Comparison of ENCODE assay signal across 11 cellular contexts in the genomic region with DNA sequence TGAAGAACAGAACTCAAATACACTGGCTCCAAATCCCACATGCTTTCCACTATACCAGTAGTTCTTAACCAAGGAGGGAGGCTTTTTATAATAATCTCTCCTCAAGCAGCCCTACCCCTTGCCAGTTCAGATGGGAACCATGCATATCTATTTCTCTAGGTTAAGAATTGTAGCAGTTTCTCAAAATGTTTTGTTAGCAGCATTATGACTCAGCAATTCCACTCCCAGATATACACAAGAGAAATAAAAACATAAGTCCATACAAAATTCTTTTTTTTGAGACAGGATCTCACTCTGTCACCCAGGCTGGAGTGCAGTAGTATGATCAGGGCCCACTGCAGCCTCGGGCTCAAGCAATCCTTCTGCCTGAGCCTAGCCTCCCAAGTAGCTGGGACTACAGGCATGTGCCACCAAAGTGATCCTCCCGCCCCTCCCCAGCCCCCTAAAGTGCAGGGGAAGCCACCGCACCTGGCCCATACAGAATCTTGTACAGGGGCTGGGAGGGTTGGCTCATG. TPM values are rescaled to one million over a fixed set of nuclear protein-coding genes. Genes with fewer than 3 reads are reported as not detected.
DNase-seq lines count a peak whose midpoint lies in the region; ATAC-seq and TF ChIP-seq lines count a peak whose summit lies in the region.
"Had no signal": no experiment of that assay in that cellular context is flagged by ENCODE, and none has a peak within 500 bp of the region (broad histone marks: within the 10 kb centered on the region; RNA-seq: fewer than 3 reads in every experiment).

No MANE protein-coding gene starts in this region.

- H3K36me3 ChIP-seq in HUES64 (ENCODE audit: insufficient read depth, low read length) = peaks cover 88% of the 10 kb centered on the region

- WGBS in HUES64 = 75% methylated on average over 3 of the region's 3 CpGs

- H3K36me3 Mint-ChIP-seq in brain = peaks cover 92% of the 10 kb centered on the region
- H3K36me3 Mint-ChIP-seq in mesothelial cell of epicardium = peaks cover 43% of the 10 kb centered on the region

- TF ChIP-seq CTCF in AG04450 (IDR thresholded peaks at IDR 0.05; ENCODE audit: low read depth, low read length) (no peak), brain (conservative IDR thresholded peaks at IDR 0.05) (no peak), mesothelial cell of epicardium (IDR thresholded peaks at IDR 0.05; ENCODE audit: unreplicated experiment) (no peak)

- H3K4me1 Mint-ChIP-seq in brain (peaks cover 93% of the 10 kb centered on the region), mesothelial cell of epicardium (peaks cover 17% of the 10 kb centered on the region)

- CTCF ChIA-PET in AG04450 (lab: Charles Lee) = interaction anchor here (0.6 to 1.0 kb wide), 2 partner anchors 27 to 87 kb away, joined by 3 read pairs; no protein-coding TSS in a partner anchor

- no peaks in the 10 kb centered on the region for H3K9me3 Mint-ChIP-seq in brain
- H3K9me3 Mint-ChIP-seq in mesothelial cell of epicardium = no peaks in the 10 kb centered on the region

- H3K4me3 ChIP-seq in AG04450 (ENCODE audit: low read depth, low read length) (no peak overlapping the region), HUES64 (ENCODE audit: low read length) (no peak overlapping the region)
- H3K4me3 ChIP-seq: pancreas had no signal

- H3K27ac ChIP-seq in AG04450 (ENCODE audit: low read depth, low read length) = peak overlapping the region; percentile 90
- peak overlapping the region; percentile 14; the same call in 1 of the 2 replicates for H3K27ac ChIP-seq in HUES64 (ENCODE audit: low read depth, low read length)
- H3K27ac ChIP-seq: pancreas had no signal

- H3K9ac ChIP-seq in HUES64 (ENCODE audit: low read depth, low read length) = no peak overlapping the region

- H3K27me3 ChIP-seq in AG04450 (ENCODE audit: control insufficient read depth, insufficient read depth, low read length) (no peaks in the 10 kb centered on the region), HUES64 (ENCODE audit: insufficient read depth, low read length) (no peaks in the 10 kb centered on the region)
- H3K27me3 ChIP-seq: pancreas had no signal

- H3K9me3 ChIP-seq in AG04450 (ENCODE audit: control insufficient read depth, insufficient read depth, low read length) = no peaks in the 10 kb centered on the region
- H3K9me3 ChIP-seq in HUES64 (ENCODE audit: insufficient read depth, low read depth, low read length) = no peaks in the 10 kb centered on the region
- H3K9me3 ChIP-seq: pancreas had no signal

- peaks cover 6% of the 10 kb centered on the region; the same call in 1 of the 2 replicates for H3K4me1 ChIP-seq in HUES64 (ENCODE audit: insufficient read depth, low read length)

- ATAC-seq in GM18868 (IDR thresholded peaks at IDR 0.05; ENCODE audit: unreplicated experiment) (no peak), HG03159 (IDR thresholded peaks at IDR 0.05; ENCODE audit: unreplicated experiment) (no peak)

- H3K27me3 Mint-ChIP-seq in brain (peaks cover 3% of the 10 kb centered on the region), mesothelial cell of epicardium (ENCODE audit: low read depth) (no peaks in the 10 kb centered on the region)

- POLR2A ChIA-PET in AG04450 (lab: Yijun Ruan, JAX) = no interaction called here

- H3K27ac Mint-ChIP-seq in brain (peak overlapping the region in 4 of 5 experiments; percentile 37 to 79 (median 58)), mesothelial cell of epicardium (peak overlapping the region; percentile 16)

- H3K4me3 Mint-ChIP-seq in brain = peak overlapping the region in 1 of 5 experiments; percentile 7
- no peak overlapping the region for H3K4me3 Mint-ChIP-seq in mesothelial cell of epicardium

- DNase-seq in AG04450 (ENCODE audit: low read depth, low spot score) (no peak), mesothelial cell of epicardium (ENCODE audit: low spot score in 2 of 2, unreplicated experiment in 2 of 2) (no peak), SKM-1 treated with dmso at 0.1 percent for 144 hours (lab: John Stamatoyannopoulos, UW; ENCODE audit: unreplicated experiment) (no peak), nucleus accumbens (lab: John Stamatoyannopoulos, UW) (no peak)
- DNase-seq: hypothalamus, NCI-H187, pancreas had no signal

RNA-seq across cellular contexts. Expression of gene YWHAG, which starts 18.1 kb away (rescaled TPM):
- 91.5 and 91.6 TPM in 2 replicates for polyA plus RNA-seq in AG04450 (2011; rRNA removed)
- polyA minus RNA-seq in AG04450 (2011; rRNA and poly(A)+ RNA removed) = 117 and 129 TPM in 2 replicates
- polyA plus RNA-seq in HUES64 (2013, experiment 1 of 2) = 169 TPM
- polyA plus RNA-seq in HUES64 (2013, experiment 2 of 2) = 171 TPM
- polyA plus RNA-seq in brain (ENCODE audit: insufficient read depth, low read depth, low replicate concordance) = 215 TPM
- 144 to 145 TPM (median 145 TPM) in 3 replicates for total RNA-seq in mesothelial cell of epicardium

RNA-seq across cellular contexts. Expression of gene HSPB1, which starts 38.2 kb away (rescaled TPM):
- 290 and 526 TPM in 2 replicates for polyA plus RNA-seq in AG04450 (2011; rRNA removed)
- polyA minus RNA-seq in AG04450 (2011; rRNA and poly(A)+ RNA removed) = 75.3 and 81.1 TPM in 2 replicates
- 203 TPM for polyA plus RNA-seq in HUES64 (2013, experiment 1 of 2)
- 252 TPM for polyA plus RNA-seq in HUES64 (2013, experiment 2 of 2)
- 404 TPM for polyA plus RNA-seq in brain (ENCODE audit: insufficient read depth, low read depth, low replicate concordance)
- total RNA-seq in mesothelial cell of epicardium = 235 to 241 TPM (median 239 TPM) in 3 replicates
